Comparison of ENCODE assay signal across 8 cellular contexts in genomic region chr1:3319874-3320245, GRCh38.
DNase-seq lines count a peak whose midpoint lies in the region; ATAC-seq and TF ChIP-seq lines count a peak whose summit lies in the region.

No MANE protein-coding gene starts in this region.

- no peaks in the 10 kb centered on the region for H3K36me3 Mint-ChIP-seq in CD14-positive monocyte
- H3K36me3 Mint-ChIP-seq in activated T-helper 17 cell treated with anti-CD3 and anti-CD28 coated beads, Interleukin-2, amount 50 U/mL, for 72 hours (ENCODE audit: low read depth), result no peaks in the 10 kb centered on the region

- intact Hi-C loops in CD14-positive monocyte (cut with micrococcal nuclease), result loop anchor here in 1 of 2 donors (5.0 kb wide), 1 partner anchor 308 kb away; no protein-coding TSS in a partner anchor

- TF ChIP-seq POLR2A in GM18505 (IDR thresholded peaks at IDR 0.05; ENCODE audit: borderline replicate concordance, extremely low read depth, insufficient read depth, insufficient read length), result no peak

- peaks cover 0 to 13% (median 4%) of the 10 kb centered on the region in 7 donors for H3K9me3 Mint-ChIP-seq in CD14-positive monocyte
- H3K9me3 Mint-ChIP-seq in activated T-helper 17 cell treated with anti-CD3 and anti-CD28 coated beads, Interleukin-2, amount 50 U/mL, for 72 hours, result peaks cover 7% of the 10 kb centered on the region

- peaks cover 10 to 20% (median 12%) of the 10 kb centered on the region in 3 donors for H3K27me3 Mint-ChIP-seq in CD14-positive monocyte (ENCODE audit: low read depth in 3 of 3)
- no peaks in the 10 kb centered on the region for H3K27me3 Mint-ChIP-seq in activated T-helper 17 cell treated with anti-CD3 and anti-CD28 coated beads, Interleukin-2, amount 50 U/mL, for 72 hours

- peak; percentile 77 for ATAC-seq in activated T-helper 17 cell treated with anti-CD3 and anti-CD28 coated beads, Interleukin-2, amount 50 U/mL, for 72 hours (replicated peaks)
- ATAC-seq in GM18505 (IDR thresholded peaks at IDR 0.05; ENCODE audit: unreplicated experiment), result no peak

- DNase-seq in CD14-positive monocyte (ENCODE audit: low spot score) (no peak), GM13977 (ENCODE audit: low spot score) (peak; percentile 64), NCI-H2227 treated with DMSO at 0.1 percent for 48 hours (lab: John Stamatoyannopoulos, UW) (peak; percentile 23), hepatic stellate cell (ENCODE audit: low spot score) (peak; percentile 81), middle frontal gyrus (ENCODE audit: extremely low spot score, low spot score) (no peak)
- peak; percentile 26 to 32 for DNase-seq in stimulated activated CD4-positive, alpha-beta T cell treated with anti-CD3 and anti-CD28 coated beads, Interleukin-4, amount 100 ng/mL, for 48 hours (ENCODE audit: low read depth in 2 of 2)

- no peak overlapping the region for H3K27ac Mint-ChIP-seq in CD14-positive monocyte
- no peak overlapping the region for H3K27ac Mint-ChIP-seq in activated T-helper 17 cell treated with anti-CD3 and anti-CD28 coated beads, Interleukin-2, amount 50 U/mL, for 72 hours

- in situ Hi-C loops in GM13977 (cut with MboI; ENCODE audit: low pct_unique_long_range_greater_than_20kb, low sequenced_read_pairs, unreplicated experiment), result no loop called here

- H3K4me3 Mint-ChIP-seq in CD14-positive monocyte, result no peak overlapping the region
- H3K4me3 Mint-ChIP-seq in activated T-helper 17 cell treated with anti-CD3 and anti-CD28 coated beads, Interleukin-2, amount 50 U/mL, for 72 hours, result no peak overlapping the region

- H3K4me1 Mint-ChIP-seq in CD14-positive monocyte, result peaks cover 5% of the 10 kb centered on the region
- H3K4me1 Mint-ChIP-seq in activated T-helper 17 cell treated with anti-CD3 and anti-CD28 coated beads, Interleukin-2, amount 50 U/mL, for 72 hours, result peaks cover 9% of the 10 kb centered on the region

- TF ChIP-seq CTCF in CD14-positive monocyte (IDR thresholded peaks at IDR 0.05), result peak; percentile 74
- peak; percentile 36 for TF ChIP-seq CTCF in GM13977 (IDR thresholded peaks at IDR 0.05; ENCODE audit: extremely low read depth, insufficient read depth, missing control alignments)

Comparison
In these comparisons a context has a peak if more than half of its experiments do, and no peak if none do; other contexts are left out.
1. DNase-seq: peak in GM13977 (single experiment), NCI-H2227 treated with DMSO at 0.1 percent for 48 hours (single experiment), hepatic stellate cell (single experiment) and stimulated activated CD4-positive, alpha-beta T cell treated with anti-CD3 and anti-CD28 coated beads, Interleukin-4, amount 100 ng/mL, for 48 hours (2 of 2); none in CD14-positive monocyte (single experiment) and middle frontal gyrus (single experiment).